In genomic region chr18:22168360-22168921, GRCh38 we compare ENCODE assay signal across 8 cellular contexts. TPM values are rescaled to one million over a fixed set of nuclear protein-coding genes. Genes with fewer than 3 reads are reported as not detected.
DNase-seq lines count a peak whose midpoint lies in the region; ATAC-seq and TF ChIP-seq lines count a peak whose summit lies in the region.

No MANE protein-coding gene starts in this region.

- peak; percentile 38 for ATAC-seq in effector memory CD8-positive, alpha-beta T cell (replicated peaks)
- no peak for ATAC-seq in GM19351 (IDR thresholded peaks at IDR 0.05; ENCODE audit: unreplicated experiment)
- no peak for ATAC-seq in HG03095 (IDR thresholded peaks at IDR 0.05; ENCODE audit: unreplicated experiment)
- ATAC-seq in GM21526 (IDR thresholded peaks at IDR 0.05; ENCODE audit: low FRiP score, unreplicated experiment), result no peak
- ATAC-seq in foreskin keratinocyte, result no peak

- H4K20me1 ChIP-seq in PC-9 (ENCODE audit: insufficient read depth), result no peaks in the 10 kb centered on the region
- peaks cover 76% of the 10 kb centered on the region for H4K20me1 ChIP-seq in neural progenitor cell (ENCODE audit: low read depth)

- POLR2A ChIA-PET in PC-9 (lab: Charles Lee; ENCODE audit: unreplicated experiment), result no interaction called here

- H3K4me2 ChIP-seq in PC-9, result peak overlapping the region; percentile 89
- H3K4me2 ChIP-seq in neural progenitor cell, result peak overlapping the region; percentile 94

- no peaks in the 10 kb centered on the region for H3K9me3 Mint-ChIP-seq in effector memory CD8-positive, alpha-beta T cell
- no peaks in the 10 kb centered on the region for H3K9me3 Mint-ChIP-seq in neural progenitor cell

- H3K27me3 ChIP-seq in PC-9 (ENCODE audit: insufficient read depth, low read depth) (no peaks in the 10 kb centered on the region), neural progenitor cell (peaks cover 100% of the 10 kb centered on the region), foreskin keratinocyte (peaks cover 100% of the 10 kb centered on the region)

- CTCF ChIA-PET in PC-9 (lab: Charles Lee), result interaction anchor here (0.6 kb wide), 1 partner anchor 114 kb away, joined by 3 read pairs; no protein-coding TSS in a partner anchor

- H3K27ac ChIP-seq in PC-9 (0 out of 2 replicates have a peak overlapping the region, but pooled peaks have one; percentile 22), neural progenitor cell (no peak overlapping the region), foreskin keratinocyte (no peak overlapping the region)

- H3K4me1 Mint-ChIP-seq in effector memory CD8-positive, alpha-beta T cell (ENCODE audit: low read depth in 2 of 2), result peaks cover 15 to 21% of the 10 kb centered on the region in 2 donors
- H3K4me1 Mint-ChIP-seq in neural progenitor cell, result peaks cover 33% of the 10 kb centered on the region

- H3K36me3 Mint-ChIP-seq in effector memory CD8-positive, alpha-beta T cell (ENCODE audit: insufficient read depth), result peaks cover 27% of the 10 kb centered on the region
- no peaks in the 10 kb centered on the region for H3K36me3 Mint-ChIP-seq in neural progenitor cell

- no peaks in the 10 kb centered on the region; the same call in 1 of the 2 replicates for H3K4me1 ChIP-seq in ES-I3 (ENCODE audit: insufficient read depth, low read length)
- H3K4me1 ChIP-seq in PC-9 (replicated peaks; ENCODE audit: insufficient read depth), result peaks cover 14% of the 10 kb centered on the region
- peaks cover 20% of the 10 kb centered on the region for H3K4me1 ChIP-seq in neural progenitor cell
- no peaks in the 10 kb centered on the region for H3K4me1 ChIP-seq in foreskin keratinocyte

- TF ChIP-seq CTCF in PC-9 (conservative IDR thresholded peaks at IDR 0.05) (no peak; the same call in 1 of the 2 replicates), neural progenitor cell (IDR thresholded peaks at IDR 0.05) (peak; percentile 20), foreskin keratinocyte (conservative IDR thresholded peaks at IDR 0.05) (no peak)

- peak overlapping the region in 1 of 2 donors; percentile 86 for H3K27ac Mint-ChIP-seq in effector memory CD8-positive, alpha-beta T cell
- no peak overlapping the region for H3K27ac Mint-ChIP-seq in neural progenitor cell

- peaks cover 34% of the 10 kb centered on the region for H3K79me2 ChIP-seq in PC-9 (ENCODE audit: low read depth)
- H3K79me2 ChIP-seq in neural progenitor cell (ENCODE audit: low read depth), result no peaks in the 10 kb centered on the region

- DNase-seq in PC-9 (peak; percentile 39 to 54), neural progenitor cell (ENCODE audit: low spot score) (peak; percentile 76), foreskin keratinocyte (no peak)
- DNase-seq in effector memory CD8-positive, alpha-beta T cell, result peak; percentile 30 to 43 (median 33)

- H3K27me3 Mint-ChIP-seq in effector memory CD8-positive, alpha-beta T cell, result peaks cover 71 to 91% of the 10 kb centered on the region in 2 donors
- H3K27me3 Mint-ChIP-seq in neural progenitor cell (ENCODE audit: insufficient read depth, low read depth), result peaks cover 73% of the 10 kb centered on the region

- H3K4me3 ChIP-seq in PC-9, result peak overlapping the region; percentile 73
- H3K4me3 ChIP-seq in neural progenitor cell, result peak overlapping the region; percentile 48

- BruUV-seq in PC-9 (replicated peaks; lab: Mats Ljungman, UMichigan), result no TSS peak

- H3K9me3 ChIP-seq in ES-I3 (ENCODE audit: control insufficient read depth, insufficient read depth, low read length) (no peaks in the 10 kb centered on the region), PC-9 (ENCODE audit: insufficient read depth, low read depth) (no peaks in the 10 kb centered on the region), neural progenitor cell (ENCODE audit: low read depth) (no peaks in the 10 kb centered on the region)

- intact Hi-C loops in PC-9 (cut with micrococcal nuclease; ENCODE audit: unreplicated experiment), result loop anchor here (5.0 to 10.0 kb wide), 3 partner anchors 54 to 256 kb away; no protein-coding TSS in a partner anchor

- H3K9ac ChIP-seq in ES-I3 (ENCODE audit: low read depth, low read length), result peak overlapping the region; percentile 31; the same call in 1 of the 2 replicates
- no peak overlapping the region for H3K9ac ChIP-seq in neural progenitor cell

- no peaks in the 10 kb centered on the region for H3K9me2 ChIP-seq in PC-9 (ENCODE audit: insufficient read depth)

- H2AFZ ChIP-seq in PC-9 (peak overlapping the region; percentile 87), neural progenitor cell (replicated peaks) (no peak overlapping the region)

- H3K4me3 Mint-ChIP-seq in effector memory CD8-positive, alpha-beta T cell, result peak overlapping the region; percentile 68 to 96
- H3K4me3 Mint-ChIP-seq in neural progenitor cell, result peak overlapping the region; percentile 85

- H3F3A ChIP-seq in PC-9 (ENCODE audit: insufficient read depth, low read depth), result no peaks in the 10 kb centered on the region
- H3F3A ChIP-seq in neural progenitor cell (ENCODE audit: low read depth), result peaks cover 30% of the 10 kb centered on the region

- H3K36me3 ChIP-seq in ES-I3 (ENCODE audit: insufficient read depth, low read length) (no peaks in the 10 kb centered on the region), PC-9 (ENCODE audit: low read depth) (no peaks in the 10 kb centered on the region), neural progenitor cell (no peaks in the 10 kb centered on the region)

RNA-seq across cellular contexts. Expression of gene GATA6, which starts 0.9 kb away (rescaled TPM):
- 9.1 and 12.3 TPM in 2 replicates for total RNA-seq in PC-9 (2021)
- total RNA-seq in neural progenitor cell (ENCODE audit: low replicate concordance), result 0.26 and 0.28 TPM in 2 replicates
- total RNA-seq in foreskin keratinocyte, result 0.03 and 0.07 TPM in 2 replicates
- 0.03 and 0.06 TPM in 2 replicates for polyA plus RNA-seq in foreskin keratinocyte

Comparison
In these comparisons a context has a peak if more than half of its experiments do, and no peak if none do; other contexts are left out.
1. DNase-seq: peak in PC-9 (2 of 2), effector memory CD8-positive, alpha-beta T cell (3 of 3) and neural progenitor cell (single experiment); none in foreskin keratinocyte (0 of 2).